Comparison of ENCODE assay signal across 15 cellular contexts in genomic region chr15:69665641-69666091, GRCh38.
DNase-seq lines count a peak whose midpoint lies in the region; TF ChIP-seq lines count a peak whose summit lies in the region.
"Had no signal": no experiment of that assay in that cellular context is flagged by ENCODE, and none has a peak within 500 bp of the region (broad histone marks: within the 10 kb centered on the region; RNA-seq: fewer than 3 reads in every experiment).

No MANE protein-coding gene starts in this region.

- H3K36me3 Mint-ChIP-seq in nephron (ENCODE audit: low read depth): no peaks in the 10 kb centered on the region

- peak overlapping the region; percentile 67; the same call in 1 of the 2 replicates for H2AFZ ChIP-seq in Loucy (ENCODE audit: low read length)

- H3K27me3 ChIP-seq in Loucy (ENCODE audit: insufficient read depth, low read length, poor library complexity, severe bottlenecking) (no peaks in the 10 kb centered on the region), WERI-Rb-1 (ENCODE audit: insufficient read depth, low read depth, severe bottlenecking) (no peaks in the 10 kb centered on the region)
- H3K27me3 ChIP-seq: pancreas had no signal

- H3K9me3 ChIP-seq in Loucy (ENCODE audit: insufficient read depth, low read depth, low read length) (no peaks in the 10 kb centered on the region), WERI-Rb-1 (ENCODE audit: severe bottlenecking) (no peaks in the 10 kb centered on the region)
- H3K9me3 ChIP-seq: gastroesophageal sphincter, left lung, pancreas had no signal

- peaks cover 62% of the 10 kb centered on the region for H3K4me1 ChIP-seq in Loucy (ENCODE audit: insufficient read depth, low read length, poor library complexity, severe bottlenecking)
- H3K4me1 ChIP-seq: pancreas had no signal

- H3K4me3 ChIP-seq in Loucy (ENCODE audit: low read length, poor library complexity, severe bottlenecking) (no peak overlapping the region), WERI-Rb-1 (ENCODE audit: low read depth, low read length) (peak overlapping the region; percentile 45)
- H3K4me3 ChIP-seq: gastroesophageal sphincter, left lung, pancreas had no signal

- no peaks in the 10 kb centered on the region for H3K79me2 ChIP-seq in Loucy (ENCODE audit: insufficient read depth, low read length)

- peak overlapping the region in 2 of 3 experiments; percentile 29 to 37 for H3K27ac Mint-ChIP-seq in nephron

- no peak overlapping the region for H3K4me3 Mint-ChIP-seq in nephron

- DNase-seq in DMS 273 (lab: John Stamatoyannopoulos, UW; ENCODE audit: unreplicated experiment) (peak; percentile 23), DMS 273 treated with DMSO at 0.1 percent for 48 hours (lab: John Stamatoyannopoulos, UW) (no peak), WERI-Rb-1 (peak; percentile 66), 8988T (no peak), germinal center (ENCODE audit: low spot score) (no peak)
- DNase-seq in central memory CD4-positive, alpha-beta T cell: no peak
- DNase-seq: activated CD4-positive, CD25-positive, alpha-beta regulatory T cell treated with anti-CD3 and anti-CD28 coated beads, Interleukin-2, amount 50 U/mL, for 72 hours; activated effector memory CD4-positive, alpha-beta T cell treated with anti-CD3 and anti-CD28 coated beads, Interleukin-2, amount 50 U/mL, for 16 hours; pancreas; stimulated activated naive CD4-positive, alpha-beta T cell had no signal

- H3F3A ChIP-seq in Loucy (ENCODE audit: low read depth): 0 out of 2 replicates have a peak, but pooled peaks cover 6% of the 10 kb centered on the region

- no peaks in the 10 kb centered on the region for H3K36me3 ChIP-seq in Loucy (ENCODE audit: insufficient read depth, low read length)
- H3K36me3 ChIP-seq in WERI-Rb-1: no peaks in the 10 kb centered on the region
- H3K36me3 ChIP-seq: gastroesophageal sphincter, left lung, pancreas had no signal

- peak overlapping the region; percentile 38 for H3K4me2 ChIP-seq in Loucy (ENCODE audit: low read depth, low read length, poor library complexity, severe bottlenecking)

- peak overlapping the region; percentile 56 for H3K9ac ChIP-seq in Loucy (ENCODE audit: low read depth, low read length, poor library complexity, severe bottlenecking)

- H3K4me1 Mint-ChIP-seq in nephron: peaks cover 37% of the 10 kb centered on the region

- H3K27me3 Mint-ChIP-seq in nephron (ENCODE audit: low read depth): peaks cover 20% of the 10 kb centered on the region

- H3K9me3 Mint-ChIP-seq in nephron: no peaks in the 10 kb centered on the region

- no peaks in the 10 kb centered on the region for H4K20me1 ChIP-seq in Loucy (ENCODE audit: insufficient read depth, low read length, poor library complexity, severe bottlenecking)

- no peaks in the 10 kb centered on the region for H3K9me2 ChIP-seq in Loucy (replicated peaks; ENCODE audit: low read depth, low read length)

- TF ChIP-seq CTCF in Loucy (conservative IDR thresholded peaks at IDR 0.05; ENCODE audit: low read length) (no peak), WERI-Rb-1 (IDR thresholded peaks at IDR 0.05; ENCODE audit: low read depth, low read length) (0 out of 2 replicates have a peak, but pooled peaks have one; percentile 3), nephron (IDR thresholded peaks at IDR 0.05; ENCODE audit: unreplicated experiment in 3 of 3) (no peak)

- H3K27ac ChIP-seq in WERI-Rb-1: peak overlapping the region; percentile 60
- H3K27ac ChIP-seq: 22Rv1, gastroesophageal sphincter, pancreas had no signal

Comparison
In these comparisons a context has a peak if more than half of its experiments do, and no peak if none do; other contexts are left out.
1. DNase-seq: peak in DMS 273 (single experiment) and WERI-Rb-1 (single experiment); none in DMS 273 treated with DMSO at 0.1 percent for 48 hours (single experiment), central memory CD4-positive, alpha-beta T cell (single experiment), 8988T (single experiment) and germinal center (single experiment).